Comparison of ENCODE assay signal across 1 cellular context in genomic region chr13:77213644-77214043, GRCh38.
TF ChIP-seq lines count a peak whose summit lies in the region.

No MANE protein-coding gene starts in this region.

TF ChIP-seq in endothelial cell of umbilical vein, 7 proteins besides CTCF, POLR2A, EP300 and RAD21 (continued from another document):
- TF ChIP-seq MAX (IDR thresholded peaks at IDR 0.05; ENCODE audit: insufficient read depth, insufficient read length) (no peak), FOS (IDR thresholded peaks at IDR 0.05; ENCODE audit: borderline replicate concordance, insufficient read depth, low read length) (no peak), JUN (IDR thresholded peaks at IDR 0.05; ENCODE audit: borderline replicate concordance, insufficient read depth, insufficient read length, low read depth) (no peak), POLR2AphosphoS5 (IDR thresholded peaks at IDR 0.05; ENCODE audit: insufficient read depth, low read depth, low read length) (no peak), GATA2 (IDR thresholded peaks at IDR 0.05; ENCODE audit: insufficient read depth, insufficient read length, low read depth, low read length) (no peak)
